In genomic region chr1:201172999-201173610, GRCh38 we compare ENCODE assay signal across 14 cellular contexts. TPM values are rescaled to one million over a fixed set of nuclear protein-coding genes. Genes with fewer than 3 reads are reported as not detected.
DNase-seq lines count a peak whose midpoint lies in the region; ATAC-seq and TF ChIP-seq lines count a peak whose summit lies in the region.
"Had no signal": no experiment of that assay in that cellular context is flagged by ENCODE, and none has a peak within 500 bp of the region (broad histone marks: within the 10 kb centered on the region; RNA-seq: fewer than 3 reads in every experiment).

No MANE protein-coding gene starts in this region.

- POLR2A ChIA-PET in CD4-positive, alpha-beta T cell (lab: Charles Lee): no interaction called here

- CTCF ChIA-PET in CD4-positive, alpha-beta T cell (lab: Charles Lee): no interaction called here

- peaks cover 37% of the 10 kb centered on the region for H3K27me3 Mint-ChIP-seq in CD4-positive, alpha-beta T cell

- no peak overlapping the region for H3K27ac Mint-ChIP-seq in CD4-positive, alpha-beta T cell

- no peak overlapping the region for H3K4me3 ChIP-seq in foreskin fibroblast (ENCODE audit: low read depth in 1 of 2, low read length in 2 of 2)
- H3K4me3 ChIP-seq in BE2C (ENCODE audit: low read depth, low read length): no peak overlapping the region
- H3K4me3 ChIP-seq: ascending aorta, suprapubic skin had no signal

- intact Hi-C loops in CD4-positive, alpha-beta T cell (cut with DNase I, micrococcal nuclease): no loop called here

- H3K27me3 ChIP-seq in CD4-positive, alpha-beta T cell (ENCODE audit: control insufficient read depth, insufficient read depth, low read length): peaks cover 7% of the 10 kb centered on the region
- H3K27me3 ChIP-seq in BE2C: no peaks in the 10 kb centered on the region
- H3K27me3 ChIP-seq: ascending aorta had no signal

- H3K9me3 Mint-ChIP-seq in CD4-positive, alpha-beta T cell: no peaks in the 10 kb centered on the region

- ATAC-seq in CD4-positive, alpha-beta T cell (ENCODE audit: poor library complexity): no peak
- no peak for ATAC-seq in GM18867 (IDR thresholded peaks at IDR 0.05; ENCODE audit: unreplicated experiment)

- no peaks in the 10 kb centered on the region for H3K36me3 Mint-ChIP-seq in CD4-positive, alpha-beta T cell (ENCODE audit: low read depth)

- H3K4me1 Mint-ChIP-seq in CD4-positive, alpha-beta T cell (ENCODE audit: low read depth): peaks cover 23% of the 10 kb centered on the region

- peak overlapping the region; percentile 69 for H3K4me3 Mint-ChIP-seq in CD4-positive, alpha-beta T cell

- no peak overlapping the region for H3K27ac ChIP-seq in CD4-positive, alpha-beta T cell (ENCODE audit: low read depth, low read length)
- H3K27ac ChIP-seq: ascending aorta, suprapubic skin had no signal

- DNase-seq in CD4-positive, alpha-beta T cell: no peak
- DNase-seq in HCEC 1CT: peak; percentile 89
- peak; percentile 15 for DNase-seq in SKM-1 (lab: John Stamatoyannopoulos, UW; ENCODE audit: unreplicated experiment)
- peak; percentile 61 to 74 for DNase-seq in foreskin fibroblast
- no peak for DNase-seq in GDM1 (lab: John Stamatoyannopoulos, UW)
- no peak for DNase-seq in T1000 (lab: John Stamatoyannopoulos, UW)
- DNase-seq in BE2C: no peak
- DNase-seq: activated CD8-positive, alpha-beta memory T cell treated with anti-CD3 and anti-CD28 coated beads, Interleukin-2, amount 50 U/mL, for 48 hours; NCI-H2029 treated with DMSO at 0.1 percent for 48 hours; OCI-M1 had no signal

- H3K4me1 ChIP-seq in BE2C: 0 out of 2 replicates have a peak, but pooled peaks cover 2% of the 10 kb centered on the region

- no peaks in the 10 kb centered on the region for H3K36me3 ChIP-seq in BE2C
- H3K36me3 ChIP-seq: ascending aorta, suprapubic skin had no signal

- TF ChIP-seq CTCF in CD4-positive, alpha-beta T cell (IDR thresholded peaks at IDR 0.05): no peak
- TF ChIP-seq CTCF in foreskin fibroblast (IDR thresholded peaks at IDR 0.05; ENCODE audit: low read depth, low read length) (no peak), BE2C (IDR thresholded peaks at IDR 0.05; ENCODE audit: low read depth, low read length) (no peak)

- no peaks in the 10 kb centered on the region for H3K9me3 ChIP-seq in CD4-positive, alpha-beta T cell (ENCODE audit: control insufficient read depth, low read length)
- no peaks in the 10 kb centered on the region for H3K9me3 ChIP-seq in BE2C
- H3K9me3 ChIP-seq: ascending aorta, suprapubic skin had no signal

RNA-seq across cellular contexts. Expression of gene IGFN1, which starts 17.5 kb away (rescaled TPM):
- not detected for total RNA-seq in CD4-positive, alpha-beta T cell
- 0.43 TPM for polyA plus RNA-seq in BE2C (2012; ENCODE audit: insufficient read depth, insufficient read length, low read depth)
- total RNA-seq: ascending aorta had no signal

RNA-seq across cellular contexts. Expression of gene TMEM9, which starts 18.8 kb away (rescaled TPM):
- total RNA-seq in CD4-positive, alpha-beta T cell: 10 to 100 TPM; 15.7 to 16.5 TPM
- polyA plus RNA-seq in BE2C (2012; ENCODE audit: insufficient read depth, insufficient read length, low read depth): 164 TPM

RNA-seq across cellular contexts. Expression of gene ASCL5, which starts 46.1 kb away (rescaled TPM):
- total RNA-seq in CD4-positive, alpha-beta T cell: under 1 TPM; 0.49 to 0.50 TPM
- 0.42 TPM for polyA plus RNA-seq in BE2C (2012; ENCODE audit: insufficient read depth, insufficient read length, low read depth)
- total RNA-seq: ascending aorta, right cardiac atrium, suprapubic skin had no signal
- polyA plus RNA-seq: right cardiac atrium had no signal

Comparison
In these comparisons a context has a peak if more than half of its experiments do, and no peak if none do; other contexts are left out.
1. DNase-seq: peak in HCEC 1CT (single experiment), SKM-1 (single experiment) and foreskin fibroblast (2 of 2); none in CD4-positive, alpha-beta T cell (0 of 10), GDM1 (single experiment), T1000 (single experiment) and BE2C (single experiment).